16 cellular contexts compared by ENCODE assay signal in the genomic region with DNA sequence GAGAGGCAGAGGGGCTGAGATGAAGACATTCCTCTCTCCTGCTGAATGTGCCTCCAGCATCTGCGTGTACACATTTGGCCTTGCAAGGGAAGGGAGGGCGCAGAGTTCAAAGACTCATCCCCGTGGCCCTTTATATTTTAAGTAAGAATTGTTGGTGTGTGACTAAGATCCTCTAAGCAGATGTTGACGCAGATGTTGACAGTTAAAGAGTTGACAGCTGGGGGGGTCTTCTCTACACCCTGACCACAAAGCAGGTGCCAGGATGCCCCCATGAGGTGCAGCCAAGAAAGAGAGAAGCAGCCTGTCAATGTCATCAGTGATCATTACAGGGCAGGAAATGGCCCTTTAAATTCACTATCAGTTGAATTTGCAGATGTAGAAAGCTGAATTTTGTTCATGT.
"Had no signal": no experiment of that assay in that cellular context is flagged by ENCODE, and none has a peak within 500 bp of the region (broad histone marks: within the 10 kb centered on the region; RNA-seq: fewer than 3 reads in every experiment).

No MANE protein-coding gene starts in this region.

- DNase-seq: effector memory CD8-positive, alpha-beta T cell; esophagus squamous epithelium; foreskin fibroblast; mesendoderm; naive B cell; posterior cingulate gyrus; right cardiac atrium; small intestine; stimulated activated CD4-positive, alpha-beta T cell treated with anti-CD3 and anti-CD28 coated beads, Interleukin-12 subunit alpha, Interleukin-12 subunit beta, amount 100 ng/mL, for 4 hours; stimulated activated naive CD4-positive, alpha-beta T cell; stomach; substantia nigra; transverse colon had no signal

- H3K4me2 ChIP-seq: hepatocyte had no signal

- H3K9me3 Mint-ChIP-seq: naive B cell had no signal

- H3K4me3 Mint-ChIP-seq: effector memory CD8-positive, alpha-beta T cell had no signal

- H3K4me3 ChIP-seq: esophagus squamous epithelium, gastroesophageal sphincter, hepatocyte, stomach, thoracic aorta, transverse colon had no signal

- H3K9me3 ChIP-seq: esophagus squamous epithelium, gastroesophageal sphincter, thoracic aorta, transverse colon had no signal

- H3K4me1 ChIP-seq: esophagus squamous epithelium, gastroesophageal sphincter, stomach, transverse colon had no signal

- ATAC-seq: effector memory CD8-positive, alpha-beta T cell; gastroesophageal sphincter; right cardiac atrium had no signal

- H3K36me3 Mint-ChIP-seq: naive B cell had no signal

- H3K27ac ChIP-seq: esophagus squamous epithelium, gastroesophageal sphincter, hepatocyte, stomach, thoracic aorta, transverse colon had no signal

- H3K36me3 ChIP-seq: esophagus squamous epithelium, gastroesophageal sphincter, stomach, thoracic aorta, transverse colon had no signal

- H3K27me3 Mint-ChIP-seq: effector memory CD8-positive, alpha-beta T cell; naive B cell had no signal

- H3K27me3 ChIP-seq: esophagus squamous epithelium, gastroesophageal sphincter, hepatocyte, transverse colon had no signal
